1 cellular context compared by ENCODE assay signal in genomic region chr18:55234366-55235093, GRCh38.
TF ChIP-seq lines count a peak whose summit lies in the region.

No MANE protein-coding gene starts in this region.

TF ChIP-seq in GM23338, 12 proteins besides CTCF, POLR2A, EP300 and RAD21:
- TF ChIP-seq, protein P1, sequence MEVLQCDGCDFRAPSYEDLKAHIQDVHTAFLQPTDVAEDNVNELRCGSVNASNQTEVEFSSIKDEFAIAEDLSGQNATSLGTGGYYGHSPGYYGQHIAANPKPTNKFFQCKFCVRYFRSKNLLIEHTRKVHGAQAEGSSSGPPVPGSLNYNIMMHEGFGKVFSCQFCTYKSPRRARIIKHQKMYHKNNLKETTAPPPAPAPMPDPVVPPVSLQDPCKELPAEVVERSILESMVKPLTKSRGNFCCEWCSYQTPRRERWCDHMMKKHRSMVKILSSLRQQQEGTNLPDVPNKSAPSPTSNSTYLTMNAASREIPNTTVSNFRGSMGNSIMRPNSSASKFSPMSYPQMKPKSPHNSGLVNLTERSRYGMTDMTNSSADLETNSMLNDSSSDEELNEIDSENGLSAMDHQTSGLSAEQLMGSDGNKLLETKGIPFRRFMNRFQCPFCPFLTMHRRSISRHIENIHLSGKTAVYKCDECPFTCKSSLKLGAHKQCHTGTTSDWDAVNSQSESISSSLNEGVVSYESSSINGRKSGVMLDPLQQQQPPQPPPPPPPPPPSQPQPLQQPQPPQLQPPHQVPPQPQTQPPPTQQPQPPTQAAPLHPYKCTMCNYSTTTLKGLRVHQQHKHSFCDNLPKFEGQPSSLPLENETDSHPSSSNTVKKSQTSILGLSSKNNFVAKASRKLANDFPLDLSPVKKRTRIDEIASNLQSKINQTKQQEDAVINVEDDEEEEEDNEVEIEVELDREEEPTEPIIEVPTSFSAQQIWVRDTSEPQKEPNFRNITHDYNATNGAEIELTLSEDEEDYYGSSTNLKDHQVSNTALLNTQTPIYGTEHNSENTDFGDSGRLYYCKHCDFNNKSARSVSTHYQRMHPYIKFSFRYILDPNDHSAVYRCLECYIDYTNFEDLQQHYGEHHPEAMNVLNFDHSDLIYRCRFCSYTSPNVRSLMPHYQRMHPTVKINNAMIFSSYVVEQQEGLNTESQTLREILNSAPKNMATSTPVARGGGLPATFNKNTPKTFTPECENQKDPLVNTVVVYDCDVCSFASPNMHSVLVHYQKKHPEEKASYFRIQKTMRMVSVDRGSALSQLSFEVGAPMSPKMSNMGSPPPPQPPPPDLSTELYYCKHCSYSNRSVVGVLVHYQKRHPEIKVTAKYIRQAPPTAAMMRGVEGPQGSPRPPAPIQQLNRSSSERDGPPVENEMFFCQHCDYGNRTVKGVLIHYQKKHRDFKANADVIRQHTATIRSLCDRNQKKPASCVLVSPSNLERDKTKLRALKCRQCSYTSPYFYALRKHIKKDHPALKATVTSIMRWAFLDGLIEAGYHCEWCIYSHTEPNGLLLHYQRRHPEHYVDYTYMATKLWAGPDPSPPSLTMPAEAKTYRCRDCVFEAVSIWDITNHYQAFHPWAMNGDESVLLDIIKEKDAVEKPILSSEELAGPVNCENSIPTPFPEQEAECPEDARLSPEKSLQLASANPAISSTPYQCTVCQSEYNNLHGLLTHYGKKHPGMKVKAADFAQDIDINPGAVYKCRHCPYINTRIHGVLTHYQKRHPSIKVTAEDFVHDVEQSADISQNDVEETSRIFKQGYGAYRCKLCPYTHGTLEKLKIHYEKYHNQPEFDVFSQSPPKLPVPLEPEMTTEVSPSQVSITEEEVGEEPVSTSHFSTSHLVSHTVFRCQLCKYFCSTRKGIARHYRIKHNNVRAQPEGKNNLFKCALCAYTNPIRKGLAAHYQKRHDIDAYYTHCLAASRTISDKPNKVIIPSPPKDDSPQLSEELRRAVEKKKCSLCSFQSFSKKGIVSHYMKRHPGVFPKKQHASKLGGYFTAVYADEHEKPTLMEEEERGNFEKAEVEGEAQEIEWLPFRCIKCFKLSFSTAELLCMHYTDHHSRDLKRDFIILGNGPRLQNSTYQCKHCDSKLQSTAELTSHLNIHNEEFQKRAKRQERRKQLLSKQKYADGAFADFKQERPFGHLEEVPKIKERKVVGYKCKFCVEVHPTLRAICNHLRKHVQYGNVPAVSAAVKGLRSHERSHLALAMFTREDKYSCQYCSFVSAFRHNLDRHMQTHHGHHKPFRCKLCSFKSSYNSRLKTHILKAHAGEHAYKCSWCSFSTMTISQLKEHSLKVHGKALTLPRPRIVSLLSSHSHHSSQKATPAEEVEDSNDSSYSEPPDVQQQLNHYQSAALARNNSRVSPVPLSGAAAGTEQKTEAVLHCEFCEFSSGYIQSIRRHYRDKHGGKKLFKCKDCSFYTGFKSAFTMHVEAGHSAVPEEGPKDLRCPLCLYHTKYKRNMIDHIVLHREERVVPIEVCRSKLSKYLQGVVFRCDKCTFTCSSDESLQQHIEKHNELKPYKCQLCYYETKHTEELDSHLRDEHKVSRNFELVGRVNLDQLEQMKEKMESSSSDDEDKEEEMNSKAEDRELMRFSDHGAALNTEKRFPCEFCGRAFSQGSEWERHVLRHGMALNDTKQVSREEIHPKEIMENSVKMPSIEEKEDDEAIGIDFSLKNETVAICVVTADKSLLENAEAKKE (CRISPR knock-in tag; IDR thresholded peaks at IDR 0.05): no peak
- TF ChIP-seq CREB1 (CRISPR knock-in tag; IDR thresholded peaks at IDR 0.05; ENCODE audit: low read depth): no peak
